ENCODE assay signal across 23 cellular contexts in genomic region chr22:36274547-36274946, GRCh38.
"Had no signal": no experiment of that assay in that cellular context is flagged by ENCODE, and none has a peak within 500 bp of the region (broad histone marks: within the 10 kb centered on the region; RNA-seq: fewer than 3 reads in every experiment).

No MANE protein-coding gene starts in this region.

- H3K27me3 ChIP-seq: breast epithelium, tibial artery had no signal

- ATAC-seq: activated naive CD8-positive, alpha-beta T cell treated with anti-CD3 and anti-CD28 coated beads, Interleukin-2, amount 50 U/mL, for 24 hours; activated T-cell treated with anti-CD3 and anti-CD28 coated beads, Interleukin-2, amount 50 U/mL, for 72 hours; foreskin keratinocyte; left lobe of liver had no signal

- H3K4me3 ChIP-seq: breast epithelium, tibial artery had no signal

- H3K9me3 Mint-ChIP-seq: activated B cell treated with CpG ODN at 0.5 μM for 24 hours; activated CD4-positive, alpha-beta T cell treated with anti-CD3 and anti-CD28 coated beads, Interleukin-2, amount 10 ng/mL, durations not matched to agents 7 days and 5 days; activated naive CD8-positive, alpha-beta T cell treated with anti-CD3 and anti-CD28 coated beads, Interleukin-2, amount 50 U/mL, for 24 hours; activated T-cell treated with anti-CD3 and anti-CD28 coated beads, Interleukin-2, amount 50 U/mL, for 72 hours had no signal

- H3K36me3 ChIP-seq: breast epithelium, tibial artery had no signal

- H3K27me3 Mint-ChIP-seq: activated B cell treated with CpG ODN at 0.5 μM for 24 hours; activated CD4-positive, alpha-beta T cell treated with anti-CD3 and anti-CD28 coated beads, Interleukin-2, amount 10 ng/mL, durations not matched to agents 7 days and 5 days; activated naive CD8-positive, alpha-beta T cell treated with anti-CD3 and anti-CD28 coated beads, Interleukin-2, amount 50 U/mL, for 24 hours had no signal

- H3K27ac Mint-ChIP-seq: activated B cell treated with CpG ODN at 0.5 μM for 24 hours; activated CD4-positive, alpha-beta T cell treated with anti-CD3 and anti-CD28 coated beads, Interleukin-2, amount 10 ng/mL, durations not matched to agents 7 days and 5 days; activated naive CD8-positive, alpha-beta T cell treated with anti-CD3 and anti-CD28 coated beads, Interleukin-2, amount 50 U/mL, for 24 hours; nephron had no signal

- H3K4me3 Mint-ChIP-seq: activated B cell treated with CpG ODN at 0.5 μM for 24 hours; activated CD4-positive, alpha-beta T cell treated with anti-CD3 and anti-CD28 coated beads, Interleukin-2, amount 10 ng/mL, durations not matched to agents 7 days and 5 days; activated naive CD8-positive, alpha-beta T cell treated with anti-CD3 and anti-CD28 coated beads, Interleukin-2, amount 50 U/mL, for 24 hours; activated T-cell treated with anti-CD3 and anti-CD28 coated beads, Interleukin-2, amount 50 U/mL, for 72 hours; nephron had no signal

- H3K4me1 Mint-ChIP-seq: nephron had no signal

- FAIRE-seq: keratinocyte, urothelium cell line had no signal

- H3K27ac ChIP-seq: breast epithelium, epithelial cell of prostate, foreskin keratinocyte, parathyroid adenoma, tibial artery had no signal

- DNase-seq: activated B cell treated with CpG ODN at 0.5 μM for 24 hours; activated CD4-positive, alpha-beta T cell treated with anti-CD3 and anti-CD28 coated beads, Interleukin-2, amount 10 ng/mL, durations not matched to agents 7 days and 5 days; activated CD8-positive, alpha-beta memory T cell treated with anti-CD3 and anti-CD28 coated beads, Interleukin-2, amount 50 U/mL, for 4 hours; activated naive CD8-positive, alpha-beta T cell treated with anti-CD3 and anti-CD28 coated beads, Interleukin-2, amount 50 U/mL, for 24 hours; activated T-cell treated with anti-CD3 and anti-CD28 coated beads, Interleukin-2, amount 50 U/mL, for 72 hours; aorta; cerebellar nuclear complex; dermis blood vessel endothelial cell; effector memory CD4-positive, alpha-beta T cell; foreskin keratinocyte; midbrain; SK-N-SH; stimulated activated naive CD4-positive, alpha-beta T cell treated with Interleukin-2 at 50 U/mL for 16 hours; substantia nigra; T-helper 9 cell; tibial artery had no signal

- H3K9me3 ChIP-seq: breast epithelium, SK-N-SH, tibial artery had no signal

- H3K4me1 ChIP-seq: breast epithelium, foreskin keratinocyte, parathyroid adenoma had no signal
